ENCODE assay signal across 19 cellular contexts in genomic region chr5:82812575-82812974, GRCh38.
DNase-seq lines count a peak whose midpoint lies in the region; ATAC-seq and TF ChIP-seq lines count a peak whose summit lies in the region.
"Had no signal": no experiment of that assay in that cellular context is flagged by ENCODE, and none has a peak within 500 bp of the region (broad histone marks: within the 10 kb centered on the region; RNA-seq: fewer than 3 reads in every experiment).

No MANE protein-coding gene starts in this region.

- no peaks in the 10 kb centered on the region for H3K27me3 Mint-ChIP-seq in glutamatergic neuron (ENCODE audit: unreplicated experiment)
- H3K27me3 Mint-ChIP-seq: activated CD4-positive, alpha-beta T cell treated with anti-CD3 and anti-CD28 coated beads, Interleukin-2, amount 10 ng/mL, durations not matched to agents 7 days and 5 days had no signal

- H3K36me3 ChIP-seq in H7 (replicated peaks; ENCODE audit: control insufficient read depth, insufficient read depth, low read length): no peaks in the 10 kb centered on the region
- H3K36me3 ChIP-seq: BLaER1 treated with 17β-estradiol and CSF1 and Interleukin-3, amounts not matched to agents 10 nM and 100 nM; esophagus squamous epithelium had no signal

- H3K27ac Mint-ChIP-seq in glutamatergic neuron (ENCODE audit: unreplicated experiment): peak overlapping the region; percentile 56
- H3K27ac Mint-ChIP-seq: activated CD4-positive, alpha-beta T cell treated with anti-CD3 and anti-CD28 coated beads, Interleukin-2, amount 10 ng/mL, durations not matched to agents 7 days and 5 days; effector memory CD8-positive, alpha-beta T cell; H9 had no signal

- peaks cover 18% of the 10 kb centered on the region for H3K4me1 Mint-ChIP-seq in glutamatergic neuron (ENCODE audit: low read depth, unreplicated experiment)
- H3K4me1 Mint-ChIP-seq: activated CD4-positive, alpha-beta T cell treated with anti-CD3 and anti-CD28 coated beads, Interleukin-2, amount 10 ng/mL, durations not matched to agents 7 days and 5 days had no signal

- H3K27me3 ChIP-seq in H7 (ENCODE audit: control insufficient read depth, insufficient read depth, low read length): no peaks in the 10 kb centered on the region
- H3K27me3 ChIP-seq: BLaER1 treated with 17β-estradiol and CSF1 and Interleukin-3, amounts not matched to agents 10 nM and 100 nM; esophagus squamous epithelium had no signal

- DNase-seq in NOMO-1 (lab: John Stamatoyannopoulos, UW; ENCODE audit: unreplicated experiment in 2 of 2) (peak; percentile 12 to 56), NOMO-1 treated with dmso at 0.1 percent for 144 hours (lab: John Stamatoyannopoulos, UW; ENCODE audit: unreplicated experiment) (no peak), brain pericyte (ENCODE audit: low read depth, low spot score) (peak; percentile 7), glutamatergic neuron (no peak), stromal cell of bone marrow (ENCODE audit: low read depth) (peak; percentile 41), H7 (no peak)
- DNase-seq: activated CD4-positive, alpha-beta T cell treated with anti-CD3 and anti-CD28 coated beads, Interleukin-2, amount 10 ng/mL, durations not matched to agents 7 days and 5 days; effector memory CD8-positive, alpha-beta T cell; EL; esophagus squamous epithelium; H9; hypothalamus; islet precursor cell; NCI-H2107; NCI-H524 treated with DMSO at 0.1 percent for 48 hours; nucleus accumbens had no signal

- TF ChIP-seq CTCF in glutamatergic neuron (IDR thresholded peaks at IDR 0.05; ENCODE audit: partially characterized antibody, unreplicated experiment): no peak

- H3K4me3 Mint-ChIP-seq in glutamatergic neuron (ENCODE audit: unreplicated experiment): no peak overlapping the region
- H3K4me3 Mint-ChIP-seq: activated CD4-positive, alpha-beta T cell treated with anti-CD3 and anti-CD28 coated beads, Interleukin-2, amount 10 ng/mL, durations not matched to agents 7 days and 5 days; effector memory CD8-positive, alpha-beta T cell; H9 had no signal

- no peak overlapping the region for H3K4me3 ChIP-seq in H7 (ENCODE audit: insufficient read depth, low read depth, low read length)
- H3K4me3 ChIP-seq: BLaER1 treated with 17β-estradiol and CSF1 and Interleukin-3, amounts not matched to agents 10 nM and 100 nM; esophagus squamous epithelium had no signal

- H3K36me3 Mint-ChIP-seq in glutamatergic neuron (ENCODE audit: unreplicated experiment): no peaks in the 10 kb centered on the region

- H3K9me3 Mint-ChIP-seq in glutamatergic neuron (ENCODE audit: unreplicated experiment): no peaks in the 10 kb centered on the region
- H3K9me3 Mint-ChIP-seq: activated CD4-positive, alpha-beta T cell treated with anti-CD3 and anti-CD28 coated beads, Interleukin-2, amount 10 ng/mL, durations not matched to agents 7 days and 5 days; H9 had no signal

- ATAC-seq in HG02852 (IDR thresholded peaks at IDR 0.05; ENCODE audit: unreplicated experiment) (no peak), HG02885 (IDR thresholded peaks at IDR 0.05; ENCODE audit: poor library complexity, unreplicated experiment) (no peak)
- ATAC-seq: effector memory CD8-positive, alpha-beta T cell had no signal

Comparison
In these comparisons a context has a peak if more than half of its experiments do, and no peak if none do; other contexts are left out.
1. DNase-seq: peak in NOMO-1 (2 of 2), brain pericyte (single experiment) and stromal cell of bone marrow (single experiment); none in NOMO-1 treated with dmso at 0.1 percent for 144 hours (single experiment), glutamatergic neuron (single experiment) and H7 (single experiment).